28 cellular contexts compared by ENCODE assay signal in the genomic region with DNA sequence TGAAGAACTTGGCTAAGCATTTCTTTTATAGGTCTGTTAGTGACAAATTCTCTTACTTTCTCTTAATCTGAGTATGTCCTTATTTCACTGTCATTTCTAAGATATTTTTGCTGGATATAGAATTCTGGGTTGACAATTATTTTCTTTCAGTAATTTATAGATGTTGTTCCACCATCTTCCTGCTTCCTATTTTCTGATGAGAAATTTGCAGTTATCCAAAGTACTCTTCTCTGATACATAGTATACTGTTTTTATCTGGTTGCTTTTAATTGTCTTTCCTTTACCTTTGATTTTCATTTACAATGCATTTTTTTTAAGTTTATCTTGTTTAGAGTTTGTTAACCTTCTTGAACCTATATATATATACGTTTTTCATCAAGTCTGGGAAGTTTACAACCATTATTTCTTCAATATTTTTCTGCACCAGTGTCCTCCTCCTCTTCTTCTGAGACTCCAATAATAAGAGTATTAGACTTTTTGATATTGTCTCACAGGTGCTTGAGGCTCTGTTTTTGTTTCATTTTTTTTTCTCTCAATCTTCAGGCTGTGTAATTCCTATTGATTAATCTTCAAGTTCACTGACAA.
"Had no signal": no experiment of that assay in that cellular context is flagged by ENCODE, and none has a peak within 500 bp of the region (broad histone marks: within the 10 kb centered on the region; RNA-seq: fewer than 3 reads in every experiment).

No MANE protein-coding gene starts in this region.

- H3K27ac ChIP-seq: neural progenitor cell, ovary, parathyroid adenoma, psoas muscle, right lobe of liver, sigmoid colon, stomach, thoracic aorta, thyroid gland, tibial nerve, upper lobe of left lung, vagina had no signal

- H3K4me3 Mint-ChIP-seq: nephron; neural progenitor cell; stimulated activated effector memory CD8-positive, alpha-beta T cell treated with anti-CD3 and anti-CD28 coated beads, Interleukin-12 subunit alpha, Interleukin-12 subunit beta, amount 100 ng/mL, for 72 hours; stimulated activated naive B cell treated with anti-CD40 and anti-IgM and Interleukin-4, amounts not matched to agents 10 μg/mL and 1 μg/mL and 100 μg/mL, for 72 hours; stimulated activated naive CD8-positive, alpha-beta T cell treated with anti-CD3 and anti-CD28 coated beads, Interleukin-15, Interleukin-2, amounts not matched to agents 100 ng/mL and 50 ng/mL, for 24 hours had no signal

- H3K27me3 ChIP-seq: ovary, right lobe of liver, thyroid gland, upper lobe of left lung, vagina had no signal

- DNase-seq: occipital lobe; ovary; posterior cingulate gyrus; psoas muscle; right cardiac atrium; right lobe of liver; sigmoid colon; small intestine; stimulated activated CD4-positive, alpha-beta T cell treated with anti-CD3 and anti-CD28 coated beads, Interleukin-15, amount 100 ng/mL, for 24 hours; stimulated activated CD4-positive, alpha-beta T cell treated with anti-CD3 and anti-CD28 coated beads, Interleukin-2, amount 100 ng/mL, for 24 hours; stimulated activated CD4-positive, alpha-beta T cell treated with anti-CD3 and anti-CD28 coated beads, Interleukin-2, amount 100 ng/mL, for 48 hours; stimulated activated CD4-positive, alpha-beta T cell treated with anti-CD3 and anti-CD28 coated beads, Interleukin-4, amount 100 ng/mL, for 24 hours; stimulated activated naive B cell treated with anti-CD40 and anti-IgM and Interleukin-4, amounts not matched to agents 10 μg/mL and 1 μg/mL and 100 μg/mL, for 72 hours; stimulated activated naive CD4-positive, alpha-beta T cell treated with Interleukin-2 at 50 U/mL for 16 hours; stomach; thyroid gland; trophoblast cell; upper lobe of left lung had no signal

- ATAC-seq: psoas muscle; right cardiac atrium; right lobe of liver; stimulated activated effector memory CD8-positive, alpha-beta T cell treated with anti-CD3 and anti-CD28 coated beads, Interleukin-12 subunit alpha, Interleukin-12 subunit beta, amount 100 ng/mL, for 72 hours; stimulated activated naive B cell treated with anti-CD40 and anti-IgM and Interleukin-4, amounts not matched to agents 10 μg/mL and 1 μg/mL and 100 μg/mL, for 72 hours had no signal

- H2AFZ ChIP-seq: neural progenitor cell, parathyroid adenoma had no signal

- H3K9me3 ChIP-seq: ovary, right lobe of liver, thoracic aorta, thyroid gland had no signal

- H3K9ac ChIP-seq: neural progenitor cell, parathyroid adenoma had no signal

- H3K4me2 ChIP-seq: neural progenitor cell had no signal

- H3K36me3 ChIP-seq: neural progenitor cell, ovary, right lobe of liver, sigmoid colon, stomach, thoracic aorta, thyroid gland, tibial nerve, upper lobe of left lung, vagina had no signal

- H3K4me1 Mint-ChIP-seq: nephron had no signal

- H3K27ac Mint-ChIP-seq: nephron; neural progenitor cell; progenitor cell of endocrine pancreas; stimulated activated effector memory CD8-positive, alpha-beta T cell treated with anti-CD3 and anti-CD28 coated beads, Interleukin-12 subunit alpha, Interleukin-12 subunit beta, amount 100 ng/mL, for 72 hours; stimulated activated naive B cell treated with anti-CD40 and anti-IgM and Interleukin-4, amounts not matched to agents 10 μg/mL and 1 μg/mL and 100 μg/mL, for 72 hours; stimulated activated naive CD8-positive, alpha-beta T cell treated with anti-CD3 and anti-CD28 coated beads, Interleukin-15, Interleukin-2, amounts not matched to agents 100 ng/mL and 50 ng/mL, for 24 hours had no signal

- H3K4me3 ChIP-seq: neural progenitor cell, ovary, psoas muscle, right lobe of liver, sigmoid colon, stomach, thoracic aorta, thyroid gland, tibial nerve, upper lobe of left lung, vagina had no signal

- FAIRE-seq: small intestine, urothelium cell line had no signal

- H3K79me2 ChIP-seq: parathyroid adenoma had no signal

- H3K4me1 ChIP-seq: neural progenitor cell, parathyroid adenoma, psoas muscle, sigmoid colon, stomach, thyroid gland had no signal
